8 cellular contexts compared by ENCODE assay signal in the genomic region with DNA sequence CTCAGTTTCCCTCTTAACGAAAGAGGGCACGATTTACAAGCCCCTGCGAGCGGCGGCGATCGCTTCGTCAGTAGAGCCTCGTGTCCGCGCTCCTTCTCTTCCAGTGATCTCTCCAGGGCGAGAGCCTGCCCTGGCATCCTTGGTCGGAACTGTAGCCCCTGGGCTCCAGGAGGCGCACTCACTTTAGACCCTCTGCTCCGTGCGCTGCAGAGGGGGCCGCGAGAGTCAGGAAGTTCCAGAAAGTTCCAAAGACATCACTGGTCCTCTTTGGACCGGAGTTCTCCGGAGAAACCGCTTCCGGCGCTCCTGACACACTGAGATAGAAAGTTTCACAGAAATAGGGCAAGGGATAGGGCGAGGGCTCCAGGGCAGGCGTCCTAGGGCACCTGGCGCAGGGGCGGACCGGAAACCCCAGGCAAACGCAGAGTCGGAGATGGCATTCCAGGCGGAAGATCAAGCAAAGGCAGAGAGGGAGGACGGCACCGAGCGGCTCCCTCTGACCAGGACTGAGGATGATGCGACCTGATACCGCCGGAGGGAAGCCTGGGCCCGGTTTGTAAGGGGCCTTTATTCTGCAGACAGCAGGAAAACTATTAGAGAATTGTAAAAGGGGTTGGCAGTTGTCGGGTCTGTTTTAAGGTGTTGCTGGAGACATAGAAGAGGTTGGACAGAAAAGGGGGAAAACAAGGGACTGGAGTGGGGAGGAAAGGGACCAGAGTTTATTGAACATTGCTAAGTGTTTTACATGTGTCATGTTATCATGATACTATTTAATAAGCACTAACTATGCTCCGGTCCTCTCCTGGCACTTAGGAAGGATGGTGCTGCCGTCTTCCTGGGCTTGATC. TPM values are rescaled to one million over a fixed set of nuclear protein-coding genes. Genes with fewer than 3 reads are reported as not detected.
A peak's percentile ranks its signal among the peaks of the same experiment; 100 is the strongest.
DNase-seq lines count a peak whose midpoint lies in the region; ATAC-seq and TF ChIP-seq lines count a peak whose summit lies in the region.

No MANE protein-coding gene starts in this region.

- H3K27me3 ChIP-seq in aorta (ENCODE audit: control insufficient read depth in 1 of 2, insufficient read depth in 2 of 2, low read length in 1 of 2), result no peaks in the 10 kb centered on the region

- H3K9me3 ChIP-seq in aorta (ENCODE audit: control insufficient read depth, low read length), result no peaks in the 10 kb centered on the region

- 11 to 13% methylated on average over 41 of the region's 41 CpGs for WGBS in aorta, 2 donors

- H3K4me3 Mint-ChIP-seq in stimulated activated naive CD8-positive, alpha-beta T cell treated with anti-CD3 and anti-CD28 coated beads, Interleukin-15, Interleukin-2, amounts not matched to agents 100 ng/mL and 50 ng/mL, for 24 hours, result peak overlapping the region; percentile 43
- H3K4me3 Mint-ChIP-seq in endothelial cell (ENCODE audit: unreplicated experiment), result peak overlapping the region; percentile 52
- peak overlapping the region; percentile 19 to 63 (median 60) for H3K4me3 Mint-ChIP-seq in nephron

- no peaks in the 10 kb centered on the region for H3K36me3 ChIP-seq in aorta (ENCODE audit: control insufficient read depth in 1 of 2, insufficient read depth in 2 of 2, low read length in 1 of 2)

- H3K9me3 Mint-ChIP-seq in stimulated activated naive CD8-positive, alpha-beta T cell treated with anti-CD3 and anti-CD28 coated beads, Interleukin-15, Interleukin-2, amounts not matched to agents 100 ng/mL and 50 ng/mL, for 24 hours, result no peaks in the 10 kb centered on the region
- no peaks in the 10 kb centered on the region for H3K9me3 Mint-ChIP-seq in endothelial cell (ENCODE audit: unreplicated experiment)
- no peaks in the 10 kb centered on the region for H3K9me3 Mint-ChIP-seq in nephron

- peaks cover 8% of the 10 kb centered on the region for H3K4me1 Mint-ChIP-seq in stimulated activated naive CD8-positive, alpha-beta T cell treated with anti-CD3 and anti-CD28 coated beads, Interleukin-15, Interleukin-2, amounts not matched to agents 100 ng/mL and 50 ng/mL, for 24 hours (ENCODE audit: low read depth)
- peaks cover 6% of the 10 kb centered on the region for H3K4me1 Mint-ChIP-seq in endothelial cell (ENCODE audit: unreplicated experiment)
- peaks cover 6% of the 10 kb centered on the region for H3K4me1 Mint-ChIP-seq in nephron

- DNase-seq in stimulated activated naive CD8-positive, alpha-beta T cell treated with anti-CD3 and anti-CD28 coated beads, Interleukin-15, Interleukin-2, amounts not matched to agents 100 U/mL and 50 U/mL, for 24 hours, result no peak
- DNase-seq in endothelial cell (ENCODE audit: low spot score) (no peak), aorta (no peak), MV-4-11 (lab: John Stamatoyannopoulos, UW) (no peak), NCI-H187 (lab: John Stamatoyannopoulos, UW) (no peak), AG08395 (ENCODE audit: low spot score) (no peak)

- intact Hi-C loops in aorta (cut with DNase I), result no loop called here

- H3K36me3 Mint-ChIP-seq in stimulated activated naive CD8-positive, alpha-beta T cell treated with anti-CD3 and anti-CD28 coated beads, Interleukin-15, Interleukin-2, amounts not matched to agents 100 ng/mL and 50 ng/mL, for 24 hours (ENCODE audit: low read depth), result no peaks in the 10 kb centered on the region
- H3K36me3 Mint-ChIP-seq in endothelial cell (ENCODE audit: low read depth, unreplicated experiment) (no peaks in the 10 kb centered on the region), nephron (ENCODE audit: low read depth) (no peaks in the 10 kb centered on the region)

- no peak for TF ChIP-seq CTCF in endothelial cell (IDR thresholded peaks at IDR 0.05; ENCODE audit: unreplicated experiment)
- TF ChIP-seq CTCF in nephron (IDR thresholded peaks at IDR 0.05; ENCODE audit: unreplicated experiment in 3 of 3), result no peak

- no peak overlapping the region for H3K27ac ChIP-seq in aorta (ENCODE audit: low read depth in 1 of 2, low read length in 2 of 2)

- peaks cover 33% of the 10 kb centered on the region for H3K27me3 Mint-ChIP-seq in stimulated activated naive CD8-positive, alpha-beta T cell treated with anti-CD3 and anti-CD28 coated beads, Interleukin-15, Interleukin-2, amounts not matched to agents 100 ng/mL and 50 ng/mL, for 24 hours
- H3K27me3 Mint-ChIP-seq in endothelial cell (ENCODE audit: unreplicated experiment) (peaks cover 25% of the 10 kb centered on the region), nephron (ENCODE audit: low read depth) (peaks cover 91% of the 10 kb centered on the region)

- H3K4me1 ChIP-seq in aorta (ENCODE audit: control insufficient read depth in 1 of 2, insufficient read depth in 2 of 2, low read length in 2 of 2), result no peaks in the 10 kb centered on the region

- H3K4me3 ChIP-seq in aorta (ENCODE audit: low read length in 2 of 2), result peak overlapping the region; percentile 49 to 62

- no peak overlapping the region for H3K27ac Mint-ChIP-seq in stimulated activated naive CD8-positive, alpha-beta T cell treated with anti-CD3 and anti-CD28 coated beads, Interleukin-15, Interleukin-2, amounts not matched to agents 100 ng/mL and 50 ng/mL, for 24 hours
- H3K27ac Mint-ChIP-seq in endothelial cell (ENCODE audit: unreplicated experiment) (no peak overlapping the region), nephron (no peak overlapping the region)

- ATAC-seq in stimulated activated naive CD8-positive, alpha-beta T cell treated with anti-CD3 and anti-CD28 coated beads, Interleukin-15, Interleukin-2, amounts not matched to agents 100 U/mL and 50 U/mL, for 24 hours, result no peak
- no peak for ATAC-seq in aorta (ENCODE audit: low FRiP score)

RNA-seq across cellular contexts. Expression of gene CPEB1, which starts 1.3 kb away (rescaled TPM):
- not detected for total RNA-seq in endothelial cell (ENCODE audit: unreplicated experiment)
- 10 to 100 TPM in 1 of 2 donors, 1 to 10 TPM in 1; 1.1 to 10.3 TPM for total RNA-seq in aorta
- 1 to 10 TPM in 1 of 2 donors, under 1 TPM in 1; 0.88 to 4.1 TPM for polyA plus RNA-seq in aorta
